Comparison of ENCODE assay signal across 8 cellular contexts in genomic region chr5:119355636-119356383, GRCh38.
DNase-seq lines count a peak whose midpoint lies in the region; ATAC-seq and TF ChIP-seq lines count a peak whose summit lies in the region.

TNFAIP8 (plus strand) TSS chr5:119356019; CDS start chr5:119356091, 72 bp downstream.

- DNase-seq in COLO829 (ENCODE audit: low spot score), result peak; percentile 6
- peak; percentile 83 to 90 for DNase-seq in activated CD4-positive, alpha-beta T cell treated with anti-CD3 and anti-CD28 coated beads, Interleukin-2, amount 50 U/mL, for 48 hours
- DNase-seq in effector memory CD8-positive, alpha-beta T cell, result peak in 1 of 3 experiments; percentile 28
- DNase-seq in memory B cell (ENCODE audit: low spot score in 2 of 2), result peak in 1 of 2 donors; percentile 41
- peak; percentile 62 for DNase-seq in stimulated activated CD8-positive, alpha-beta memory T cell treated with anti-CD3 and anti-CD28 coated beads, Interleukin-12 subunit alpha, Interleukin-12 subunit beta, amount 100 ng/mL, for 24 hours (ENCODE audit: extremely low read depth)
- no peak for DNase-seq in NCI-H345 (lab: John Stamatoyannopoulos, UW)

- no peak for TF ChIP-seq EP300 in Ishikawa (IDR thresholded peaks at IDR 0.05; ENCODE audit: borderline replicate concordance)

- peaks cover 69 to 82% of the 10 kb centered on the region in 2 donors for H3K4me1 Mint-ChIP-seq in effector memory CD8-positive, alpha-beta T cell (ENCODE audit: low read depth in 2 of 2)
- H3K4me1 Mint-ChIP-seq in memory B cell, result peaks cover 60% of the 10 kb centered on the region

- peak within 1 kb of the TSS; percentile 94 to 96 for H3K4me3 Mint-ChIP-seq in effector memory CD8-positive, alpha-beta T cell
- peak within 1 kb of the TSS; percentile 87 for H3K4me3 Mint-ChIP-seq in memory B cell

- H3K27ac Mint-ChIP-seq in effector memory CD8-positive, alpha-beta T cell, result peak within 1 kb of the TSS; percentile 90 to 97
- peak within 1 kb of the TSS; percentile 93 for H3K27ac Mint-ChIP-seq in memory B cell

- no peak for TF ChIP-seq RAD21 in Ishikawa (IDR thresholded peaks at IDR 0.05; ENCODE audit: low read depth)

- H3K36me3 Mint-ChIP-seq in effector memory CD8-positive, alpha-beta T cell (ENCODE audit: insufficient read depth), result peaks cover 19% of the 10 kb centered on the region
- peaks cover 14% of the 10 kb centered on the region for H3K36me3 Mint-ChIP-seq in memory B cell

- no peaks in the 10 kb centered on the region for H3K9me3 Mint-ChIP-seq in effector memory CD8-positive, alpha-beta T cell
- H3K9me3 Mint-ChIP-seq in memory B cell, result no peaks in the 10 kb centered on the region

- no peaks in the 10 kb centered on the region for H3K27me3 Mint-ChIP-seq in effector memory CD8-positive, alpha-beta T cell
- no peaks in the 10 kb centered on the region for H3K27me3 Mint-ChIP-seq in memory B cell

- ATAC-seq in GM21526 (IDR thresholded peaks at IDR 0.05; ENCODE audit: low FRiP score, unreplicated experiment) (peak; percentile 35), memory B cell (ENCODE audit: low read depth) (peak; percentile 34)
- ATAC-seq in effector memory CD8-positive, alpha-beta T cell (replicated peaks), result peak; percentile 53

TF ChIP-seq in Ishikawa, 13 proteins besides CTCF, POLR2A, EP300 and RAD21:
- no peak for TF ChIP-seq TCF12 (IDR thresholded peaks at IDR 0.05; ENCODE audit: low read depth)
- no peak for TF ChIP-seq CREB1 (IDR thresholded peaks at IDR 0.05; ENCODE audit: low read depth)
- no peak for TF ChIP-seq NFIC (IDR thresholded peaks at IDR 0.05)
- TF ChIP-seq REST (IDR thresholded peaks at IDR 0.05; ENCODE audit: low read depth), result no peak
- TF ChIP-seq EGR1 (IDR thresholded peaks at IDR 0.05), result peak; percentile 58
- peak; percentile 47; the same call in 1 of the 2 replicates for TF ChIP-seq MAX (IDR thresholded peaks at IDR 0.05)
